ENCODE assay signal across 1 cellular context in genomic region chr12:6851921-6852650, GRCh38.
A peak's percentile ranks its signal among the peaks of the same experiment; 100 is the strongest.
TF ChIP-seq lines count a peak whose summit lies in the region.

Gene USP5 (plus strand): TSS chr12:6852150. CDS start chr12:6852180, 30 bp downstream.

TF ChIP-seq in HepG2, 621 proteins besides CTCF, POLR2A, EP300 and RAD21 (continued from another document and continues in another):
- TF ChIP-seq MAZ (IDR thresholded peaks at IDR 0.05; ENCODE audit: borderline replicate concordance, low read depth, low read length) (peak; percentile 79; the same call in 1 of the 2 replicates), MAZ (CRISPR knock-in tag; IDR thresholded peaks at IDR 0.05; ENCODE audit: low read depth) (peak; percentile 92), DMAP1 (CRISPR knock-in tag; IDR thresholded peaks at IDR 0.05) (peak; percentile 78), NFE2L2 (IDR thresholded peaks at IDR 0.05; ENCODE audit: low read length) (peak; percentile 1; the same call in 1 of the 2 replicates), TBP (CRISPR knock-in tag; IDR thresholded peaks at IDR 0.05) (peak; percentile 99), ZMYM4 (CRISPR knock-in tag; IDR thresholded peaks at IDR 0.05) (no peak; the same call in 1 of the 2 replicates), ZNF343 (CRISPR knock-in tag; IDR thresholded peaks at IDR 0.05) (no peak), SRSF1 (optimal IDR thresholded peaks at IDR 0.05; ENCODE audit: low read depth, low read length) (peak; percentile 81), TERF1 (CRISPR knock-in tag; IDR thresholded peaks at IDR 0.05) (no peak), AFF4 (CRISPR knock-in tag; IDR thresholded peaks at IDR 0.05) (no peak), ZNF263 (CRISPR knock-in tag; IDR thresholded peaks at IDR 0.05) (peak; percentile 54; the same call in 1 of the 2 replicates), CEBPZ (IDR thresholded peaks at IDR 0.05; ENCODE audit: low read length) (no peak), FLYWCH1 (CRISPR knock-in tag; IDR thresholded peaks at IDR 0.05) (no peak), ZHX1 (CRISPR knock-in tag; IDR thresholded peaks at IDR 0.05; ENCODE audit: low read depth) (0 out of 2 replicates have a peak, but pooled peaks have one; percentile 61), REPIN1 (CRISPR knock-in tag; IDR thresholded peaks at IDR 0.05; ENCODE audit: borderline replicate concordance, low read depth) (no peak; the same call in 1 of the 2 replicates), ZNF570 (CRISPR knock-in tag; IDR thresholded peaks at IDR 0.05; ENCODE audit: borderline replicate concordance) (no peak), HMG20A (CRISPR knock-in tag; IDR thresholded peaks at IDR 0.05; ENCODE audit: borderline replicate concordance) (no peak), ZGPAT (CRISPR knock-in tag; IDR thresholded peaks at IDR 0.05) (peak; percentile 76), U2AF1 (optimal IDR thresholded peaks at IDR 0.05; ENCODE audit: low read depth, low read length) (no peak), SETDB1 (CRISPR knock-in tag; IDR thresholded peaks at IDR 0.05; ENCODE audit: borderline replicate concordance) (no peak), HES4 (CRISPR knock-in tag; IDR thresholded peaks at IDR 0.05; ENCODE audit: borderline replicate concordance) (no peak; the same call in 1 of the 2 replicates), EZH2 (conservative IDR thresholded peaks at IDR 0.05; ENCODE audit: low read depth, low read length) (no peak), ZBTB10 (CRISPR knock-in tag; IDR thresholded peaks at IDR 0.05; ENCODE audit: borderline replicate concordance) (no peak), NR2C2 (CRISPR knock-in tag; IDR thresholded peaks at IDR 0.05; ENCODE audit: borderline replicate concordance) (peak; percentile 98), MXD3 (CRISPR knock-in tag; IDR thresholded peaks at IDR 0.05) (no peak; the same call in none of the 2 replicates), ATF4 (CRISPR knock-in tag; IDR thresholded peaks at IDR 0.05) (no peak; a peak in 1 of 4 replicates), ASH2L (IDR thresholded peaks at IDR 0.05; ENCODE audit: insufficient read length, low read depth, low read length) (peak; percentile 66), ZSCAN20 (CRISPR knock-in tag; IDR thresholded peaks at IDR 0.05; ENCODE audit: borderline replicate concordance) (no peak), ZFYVE20 (CRISPR knock-in tag; IDR thresholded peaks at IDR 0.05; ENCODE audit: borderline replicate concordance, low read depth) (no peak), DZIP1 (CRISPR knock-in tag; IDR thresholded peaks at IDR 0.05) (peak; percentile 89; the same call in 1 of the 2 replicates), PCBP2 (optimal IDR thresholded peaks at IDR 0.05; ENCODE audit: low read depth, low read length, poor library complexity, severe bottlenecking) (no peak), DPF2 (CRISPR knock-in tag; IDR thresholded peaks at IDR 0.05; ENCODE audit: borderline replicate concordance, low read depth) (no peak), TAF1 (CRISPR knock-in tag; IDR thresholded peaks at IDR 0.05) (peak; percentile 69; the same call in 1 of the 2 replicates), JUND (CRISPR knock-in tag; IDR thresholded peaks at IDR 0.05) (0 out of 2 replicates have a peak, but pooled peaks have one; percentile 9), ZNF576 (CRISPR knock-in tag; IDR thresholded peaks at IDR 0.05) (no peak), MLX (CRISPR knock-in tag; IDR thresholded peaks at IDR 0.05) (no peak), TARDBP (CRISPR knock-in tag; IDR thresholded peaks at IDR 0.05) (peak; percentile 77)
